In genomic region chr11:35714882-35715612, GRCh38 we compare ENCODE assay signal across 7 cellular contexts. TPM values are rescaled to one million over a fixed set of nuclear protein-coding genes. Genes with fewer than 3 reads are reported as not detected.
DNase-seq lines count a peak whose midpoint lies in the region; ATAC-seq and TF ChIP-seq lines count a peak whose summit lies in the region.

No MANE protein-coding gene starts in this region.

- H3K4me3 Mint-ChIP-seq in activated B cell treated with CpG ODN at 0.5 μM for 24 hours = no peak overlapping the region
- H3K4me3 Mint-ChIP-seq in CD4-positive, alpha-beta T cell = no peak overlapping the region

- no peaks in the 10 kb centered on the region for H3K27me3 Mint-ChIP-seq in activated B cell treated with CpG ODN at 0.5 μM for 24 hours
- H3K27me3 Mint-ChIP-seq in CD4-positive, alpha-beta T cell = no peaks in the 10 kb centered on the region

- H3K4me1 Mint-ChIP-seq in activated B cell treated with CpG ODN at 0.5 μM for 24 hours = peaks cover 50% of the 10 kb centered on the region
- peaks cover 67% of the 10 kb centered on the region for H3K4me1 Mint-ChIP-seq in CD4-positive, alpha-beta T cell (ENCODE audit: low read depth)

- no peak for TF ChIP-seq CTCF in activated B cell treated with CpG ODN at 0.5 μM for 24 hours (IDR thresholded peaks at IDR 0.05)
- TF ChIP-seq CTCF in CD4-positive, alpha-beta T cell (IDR thresholded peaks at IDR 0.05) = no peak

- peaks cover 11% of the 10 kb centered on the region for H3K36me3 Mint-ChIP-seq in activated B cell treated with CpG ODN at 0.5 μM for 24 hours (ENCODE audit: low read depth)
- peaks cover 4% of the 10 kb centered on the region for H3K36me3 Mint-ChIP-seq in CD4-positive, alpha-beta T cell (ENCODE audit: low read depth)

- peaks cover 7% of the 10 kb centered on the region for H3K9me3 Mint-ChIP-seq in activated B cell treated with CpG ODN at 0.5 μM for 24 hours
- peaks cover 4% of the 10 kb centered on the region for H3K9me3 Mint-ChIP-seq in CD4-positive, alpha-beta T cell

- peak overlapping the region; percentile 54 for H3K27ac Mint-ChIP-seq in activated B cell treated with CpG ODN at 0.5 μM for 24 hours
- H3K27ac Mint-ChIP-seq in CD4-positive, alpha-beta T cell = no peak overlapping the region

- intact Hi-C loops in activated B cell treated with CpG ODN at 0.5 μM for 24 hours (cut with micrococcal nuclease) = no loop called here
- intact Hi-C loops in CD4-positive, alpha-beta T cell (cut with DNase I, micrococcal nuclease) = no loop called here
- intact Hi-C loops in cardiac septum (cut with DNase I) = no loop called here

- ATAC-seq in GM18907 (IDR thresholded peaks at IDR 0.05; ENCODE audit: unreplicated experiment) (peak; percentile 93), HG02623 (IDR thresholded peaks at IDR 0.05; ENCODE audit: unreplicated experiment) (peak; percentile 80), activated B cell treated with CpG ODN at 0.5 μM for 24 hours (ENCODE audit: low read depth) (peak; percentile 21)
- no peak for ATAC-seq in CD4-positive, alpha-beta T cell (ENCODE audit: poor library complexity)

- DNase-seq in activated B cell treated with CpG ODN at 0.5 μM for 24 hours = no peak
- peak; percentile 71 for DNase-seq in pons (ENCODE audit: low spot score)
- no peak for DNase-seq in D341Med (ENCODE audit: low spot score)
- no peak for DNase-seq in CD4-positive, alpha-beta T cell
- no peak for DNase-seq in cardiac septum (ENCODE audit: low spot score)

- CTCF ChIA-PET in activated B cell treated with CpG ODN at 0.5 μM for 24 hours (lab: Charles Lee) = no interaction called here
- CTCF ChIA-PET in CD4-positive, alpha-beta T cell (lab: Charles Lee) = interaction anchor here (1.3 kb wide), 1 partner anchor 551 kb away, joined by 3 read pairs; no protein-coding TSS in a partner anchor

- no peaks in the 10 kb centered on the region for H3K27me3 ChIP-seq in CD4-positive, alpha-beta T cell (ENCODE audit: control insufficient read depth, insufficient read depth, low read length)

- POLR2A ChIA-PET in activated B cell treated with CpG ODN at 0.5 μM for 24 hours (lab: Charles Lee) = no interaction called here
- POLR2A ChIA-PET in CD4-positive, alpha-beta T cell (lab: Charles Lee) = no interaction called here

- H3K9me3 ChIP-seq in CD4-positive, alpha-beta T cell (ENCODE audit: control insufficient read depth, low read length) = peaks cover 3% of the 10 kb centered on the region

- H3K27ac ChIP-seq in CD4-positive, alpha-beta T cell (ENCODE audit: low read depth, low read length) = no peak overlapping the region

RNA-seq across cellular contexts. Expression of gene TRIM44, which starts 52.5 kb away (rescaled TPM):
- total RNA-seq in activated B cell treated with CpG ODN at 0.5 μM for 24 hours (66.7 and 67.0 TPM in 2 replicates), cardiac septum (57.8 TPM)
- 10 to 100 TPM; 32.1 to 36.7 TPM for total RNA-seq in CD4-positive, alpha-beta T cell
